1 cellular context compared by ENCODE assay signal in the genomic region with DNA sequence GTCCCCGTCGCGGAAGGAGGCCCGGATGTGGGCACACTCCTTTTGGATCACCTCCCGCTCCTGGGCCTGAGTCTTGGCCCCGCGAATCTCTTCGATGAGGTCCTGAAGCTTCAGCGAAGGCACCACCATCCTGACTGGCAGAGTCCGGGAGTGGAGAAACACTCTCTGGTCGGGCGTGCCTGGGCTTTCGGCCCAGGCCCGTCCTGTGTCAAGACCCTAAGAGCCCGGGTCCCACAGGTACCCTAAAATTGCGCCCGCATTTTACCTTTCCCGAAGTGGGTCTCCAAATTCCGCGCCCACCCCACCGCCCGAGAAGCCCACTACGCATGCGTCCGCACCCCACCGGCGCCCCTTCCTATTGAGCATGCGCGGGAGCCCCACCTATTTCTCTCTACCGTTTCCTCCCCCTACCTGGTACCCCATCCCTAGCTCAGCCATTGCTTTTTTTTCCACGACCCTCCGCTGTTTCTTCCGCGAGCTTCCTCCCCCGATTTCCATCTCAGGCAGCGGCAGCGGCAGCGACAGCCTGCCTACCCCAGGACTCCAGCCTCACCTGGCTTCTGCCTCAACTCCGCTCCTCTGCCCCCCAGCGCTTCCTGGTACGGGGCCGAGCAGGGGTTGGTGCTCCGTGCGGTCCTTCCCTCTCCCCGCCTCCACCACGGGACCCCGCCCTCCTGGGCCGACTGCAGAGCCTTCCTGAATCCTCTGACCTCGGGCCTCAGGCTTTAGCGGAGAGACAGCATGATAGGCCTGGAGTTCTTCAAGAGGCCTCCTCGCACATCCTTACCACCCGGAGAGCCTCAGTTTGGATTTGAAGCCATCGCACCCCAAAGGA.
TF ChIP-seq lines count a peak whose summit lies in the region.

A gene with protein sequence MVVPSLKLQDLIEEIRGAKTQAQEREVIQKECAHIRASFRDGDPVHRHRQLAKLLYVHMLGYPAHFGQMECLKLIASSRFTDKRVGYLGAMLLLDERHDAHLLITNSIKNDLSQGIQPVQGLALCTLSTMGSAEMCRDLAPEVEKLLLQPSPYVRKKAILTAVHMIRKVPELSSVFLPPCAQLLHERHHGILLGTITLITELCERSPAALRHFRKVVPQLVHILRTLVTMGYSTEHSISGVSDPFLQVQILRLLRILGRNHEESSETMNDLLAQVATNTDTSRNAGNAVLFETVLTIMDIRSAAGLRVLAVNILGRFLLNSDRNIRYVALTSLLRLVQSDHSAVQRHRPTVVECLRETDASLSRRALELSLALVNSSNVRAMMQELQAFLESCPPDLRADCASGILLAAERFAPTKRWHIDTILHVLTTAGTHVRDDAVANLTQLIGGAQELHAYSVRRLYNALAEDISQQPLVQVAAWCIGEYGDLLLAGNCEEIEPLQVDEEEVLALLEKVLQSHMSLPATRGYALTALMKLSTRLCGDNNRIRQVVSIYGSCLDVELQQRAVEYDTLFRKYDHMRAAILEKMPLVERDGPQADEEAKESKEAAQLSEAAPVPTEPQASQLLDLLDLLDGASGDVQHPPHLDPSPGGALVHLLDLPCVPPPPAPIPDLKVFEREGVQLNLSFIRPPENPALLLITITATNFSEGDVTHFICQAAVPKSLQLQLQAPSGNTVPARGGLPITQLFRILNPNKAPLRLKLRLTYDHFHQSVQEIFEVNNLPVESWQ (minus strand): TSS at position 606 of the 835 bp plus-strand sequence. CDS start 477 bp downstream, at position 129.

TF ChIP-seq in HEK293, 187 proteins besides CTCF, POLR2A, EP300 and RAD21 (continued from another document and continues in another):
- TF ChIP-seq, protein P1, sequence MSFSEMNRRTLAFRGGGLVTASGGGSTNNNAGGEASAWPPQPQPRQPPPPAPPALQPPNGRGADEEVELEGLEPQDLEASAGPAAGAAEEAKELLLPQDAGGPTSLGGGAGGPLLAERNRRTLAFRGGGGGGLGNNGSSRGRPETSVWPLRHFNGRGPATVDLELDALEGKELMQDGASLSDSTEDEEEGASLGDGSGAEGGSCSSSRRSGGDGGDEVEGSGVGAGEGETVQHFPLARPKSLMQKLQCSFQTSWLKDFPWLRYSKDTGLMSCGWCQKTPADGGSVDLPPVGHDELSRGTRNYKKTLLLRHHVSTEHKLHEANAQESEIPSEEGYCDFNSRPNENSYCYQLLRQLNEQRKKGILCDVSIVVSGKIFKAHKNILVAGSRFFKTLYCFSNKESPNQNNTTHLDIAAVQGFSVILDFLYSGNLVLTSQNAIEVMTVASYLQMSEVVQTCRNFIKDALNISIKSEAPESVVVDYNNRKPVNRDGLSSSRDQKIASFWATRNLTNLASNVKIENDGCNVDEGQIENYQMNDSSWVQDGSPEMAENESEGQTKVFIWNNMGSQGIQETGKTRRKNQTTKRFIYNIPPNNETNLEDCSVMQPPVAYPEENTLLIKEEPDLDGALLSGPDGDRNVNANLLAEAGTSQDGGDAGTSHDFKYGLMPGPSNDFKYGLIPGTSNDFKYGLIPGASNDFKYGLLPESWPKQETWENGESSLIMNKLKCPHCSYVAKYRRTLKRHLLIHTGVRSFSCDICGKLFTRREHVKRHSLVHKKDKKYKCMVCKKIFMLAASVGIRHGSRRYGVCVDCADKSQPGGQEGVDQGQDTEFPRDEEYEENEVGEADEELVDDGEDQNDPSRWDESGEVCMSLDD (tag by site-specific recombination; IDR thresholded peaks at IDR 0.05): peak; percentile 98
- no peak for TF ChIP-seq SALL2 (tag by site-specific recombination; IDR thresholded peaks at IDR 0.05; ENCODE audit: borderline replicate concordance)
- no peak for TF ChIP-seq YY2 (tag by site-specific recombination; IDR thresholded peaks at IDR 0.05)
- TF ChIP-seq HOXA7 (CRISPR knock-in tag; IDR thresholded peaks at IDR 0.05; ENCODE audit: borderline replicate concordance): no peak
- TF ChIP-seq, protein P2, sequence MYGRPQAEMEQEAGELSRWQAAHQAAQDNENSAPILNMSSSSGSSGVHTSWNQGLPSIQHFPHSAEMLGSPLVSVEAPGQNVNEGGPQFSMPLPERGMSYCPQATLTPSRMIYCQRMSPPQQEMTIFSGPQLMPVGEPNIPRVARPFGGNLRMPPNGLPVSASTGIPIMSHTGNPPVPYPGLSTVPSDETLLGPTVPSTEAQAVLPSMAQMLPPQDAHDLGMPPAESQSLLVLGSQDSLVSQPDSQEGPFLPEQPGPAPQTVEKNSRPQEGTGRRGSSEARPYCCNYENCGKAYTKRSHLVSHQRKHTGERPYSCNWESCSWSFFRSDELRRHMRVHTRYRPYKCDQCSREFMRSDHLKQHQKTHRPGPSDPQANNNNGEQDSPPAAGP (tag by site-specific recombination; IDR thresholded peaks at IDR 0.05): peak; percentile 81
- no peak for TF ChIP-seq ZFP37 (tag by site-specific recombination; IDR thresholded peaks at IDR 0.05)
- TF ChIP-seq, protein P3, sequence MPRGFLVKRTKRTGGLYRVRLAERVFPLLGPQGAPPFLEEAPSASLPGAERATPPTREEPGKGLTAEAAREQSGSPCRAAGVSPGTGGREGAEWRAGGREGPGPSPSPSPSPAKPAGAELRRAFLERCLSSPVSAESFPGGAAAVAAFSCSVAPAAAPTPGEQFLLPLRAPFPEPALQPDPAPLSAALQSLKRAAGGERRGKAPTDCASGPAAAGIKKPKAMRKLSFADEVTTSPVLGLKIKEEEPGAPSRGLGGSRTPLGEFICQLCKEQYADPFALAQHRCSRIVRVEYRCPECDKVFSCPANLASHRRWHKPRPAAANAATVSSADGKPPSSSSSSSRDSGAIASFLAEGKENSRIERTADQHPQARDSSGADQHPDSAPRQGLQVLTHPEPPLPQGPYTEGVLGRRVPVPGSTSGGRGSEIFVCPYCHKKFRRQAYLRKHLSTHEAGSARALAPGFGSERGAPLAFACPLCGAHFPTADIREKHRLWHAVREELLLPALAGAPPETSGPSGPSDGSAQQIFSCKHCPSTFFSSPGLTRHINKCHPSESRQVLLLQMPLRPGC (tag by site-specific recombination; IDR thresholded peaks at IDR 0.05): no peak
- peak; percentile 97 for TF ChIP-seq ZBTB20 (tag by site-specific recombination; IDR thresholded peaks at IDR 0.05)
- TF ChIP-seq, protein P4, sequence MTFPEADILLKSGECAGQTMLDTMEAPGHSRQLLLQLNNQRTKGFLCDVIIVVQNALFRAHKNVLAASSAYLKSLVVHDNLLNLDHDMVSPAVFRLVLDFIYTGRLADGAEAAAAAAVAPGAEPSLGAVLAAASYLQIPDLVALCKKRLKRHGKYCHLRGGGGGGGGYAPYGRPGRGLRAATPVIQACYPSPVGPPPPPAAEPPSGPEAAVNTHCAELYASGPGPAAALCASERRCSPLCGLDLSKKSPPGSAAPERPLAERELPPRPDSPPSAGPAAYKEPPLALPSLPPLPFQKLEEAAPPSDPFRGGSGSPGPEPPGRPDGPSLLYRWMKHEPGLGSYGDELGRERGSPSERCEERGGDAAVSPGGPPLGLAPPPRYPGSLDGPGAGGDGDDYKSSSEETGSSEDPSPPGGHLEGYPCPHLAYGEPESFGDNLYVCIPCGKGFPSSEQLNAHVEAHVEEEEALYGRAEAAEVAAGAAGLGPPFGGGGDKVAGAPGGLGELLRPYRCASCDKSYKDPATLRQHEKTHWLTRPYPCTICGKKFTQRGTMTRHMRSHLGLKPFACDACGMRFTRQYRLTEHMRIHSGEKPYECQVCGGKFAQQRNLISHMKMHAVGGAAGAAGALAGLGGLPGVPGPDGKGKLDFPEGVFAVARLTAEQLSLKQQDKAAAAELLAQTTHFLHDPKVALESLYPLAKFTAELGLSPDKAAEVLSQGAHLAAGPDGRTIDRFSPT (tag by site-specific recombination; IDR thresholded peaks at IDR 0.05): peak; percentile 76
- peak; percentile 68; the same call in 1 of the 2 replicates for TF ChIP-seq ZNF24 (tag by site-specific recombination; IDR thresholded peaks at IDR 0.05)
- no peak for TF ChIP-seq OVOL3 (tag by site-specific recombination; IDR thresholded peaks at IDR 0.05)
- peak; percentile 61; the same call in 1 of the 2 replicates for TF ChIP-seq ZBTB8A (tag by site-specific recombination; IDR thresholded peaks at IDR 0.05)
- TF ChIP-seq ZNF202 (tag by site-specific recombination; IDR thresholded peaks at IDR 0.05; ENCODE audit: borderline replicate concordance): no peak
- peak; percentile 62; the same call in 1 of the 2 replicates for TF ChIP-seq ZNF629 (tag by site-specific recombination; IDR thresholded peaks at IDR 0.05)
- TF ChIP-seq ZFP41 (tag by site-specific recombination; IDR thresholded peaks at IDR 0.05; ENCODE audit: borderline replicate concordance): no peak
- TF ChIP-seq ZNF843 (tag by site-specific recombination; IDR thresholded peaks at IDR 0.05): no peak
- no peak for TF ChIP-seq REPIN1 (tag by site-specific recombination; IDR thresholded peaks at IDR 0.05; ENCODE audit: low read depth)
- TF ChIP-seq EGR2 (tag by site-specific recombination; IDR thresholded peaks at IDR 0.05; ENCODE audit: low read depth): no peak
- TF ChIP-seq GLIS1 (tag by site-specific recombination; IDR thresholded peaks at IDR 0.05): peak; percentile 93
- peak; percentile 99 for TF ChIP-seq GLIS2 (tag by site-specific recombination; IDR thresholded peaks at IDR 0.05)
- TF ChIP-seq ZBTB7A (tag by site-specific recombination; IDR thresholded peaks at IDR 0.05; ENCODE audit: low read depth): peak; percentile 91; the same call in 1 of the 2 replicates
- TF ChIP-seq, protein P5, sequence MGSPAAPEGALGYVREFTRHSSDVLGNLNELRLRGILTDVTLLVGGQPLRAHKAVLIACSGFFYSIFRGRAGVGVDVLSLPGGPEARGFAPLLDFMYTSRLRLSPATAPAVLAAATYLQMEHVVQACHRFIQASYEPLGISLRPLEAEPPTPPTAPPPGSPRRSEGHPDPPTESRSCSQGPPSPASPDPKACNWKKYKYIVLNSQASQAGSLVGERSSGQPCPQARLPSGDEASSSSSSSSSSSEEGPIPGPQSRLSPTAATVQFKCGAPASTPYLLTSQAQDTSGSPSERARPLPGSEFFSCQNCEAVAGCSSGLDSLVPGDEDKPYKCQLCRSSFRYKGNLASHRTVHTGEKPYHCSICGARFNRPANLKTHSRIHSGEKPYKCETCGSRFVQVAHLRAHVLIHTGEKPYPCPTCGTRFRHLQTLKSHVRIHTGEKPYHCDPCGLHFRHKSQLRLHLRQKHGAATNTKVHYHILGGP (tag by site-specific recombination; IDR thresholded peaks at IDR 0.05): no peak
- TF ChIP-seq ZNF558 (tag by site-specific recombination; IDR thresholded peaks at IDR 0.05): no peak
- peak; percentile 95 for TF ChIP-seq ZNF335 (tag by site-specific recombination; conservative IDR thresholded peaks at IDR 0.05)
- no peak for TF ChIP-seq GLI2 (tag by site-specific recombination; IDR thresholded peaks at IDR 0.05; ENCODE audit: borderline replicate concordance, low read depth)
- TF ChIP-seq, protein P6, sequence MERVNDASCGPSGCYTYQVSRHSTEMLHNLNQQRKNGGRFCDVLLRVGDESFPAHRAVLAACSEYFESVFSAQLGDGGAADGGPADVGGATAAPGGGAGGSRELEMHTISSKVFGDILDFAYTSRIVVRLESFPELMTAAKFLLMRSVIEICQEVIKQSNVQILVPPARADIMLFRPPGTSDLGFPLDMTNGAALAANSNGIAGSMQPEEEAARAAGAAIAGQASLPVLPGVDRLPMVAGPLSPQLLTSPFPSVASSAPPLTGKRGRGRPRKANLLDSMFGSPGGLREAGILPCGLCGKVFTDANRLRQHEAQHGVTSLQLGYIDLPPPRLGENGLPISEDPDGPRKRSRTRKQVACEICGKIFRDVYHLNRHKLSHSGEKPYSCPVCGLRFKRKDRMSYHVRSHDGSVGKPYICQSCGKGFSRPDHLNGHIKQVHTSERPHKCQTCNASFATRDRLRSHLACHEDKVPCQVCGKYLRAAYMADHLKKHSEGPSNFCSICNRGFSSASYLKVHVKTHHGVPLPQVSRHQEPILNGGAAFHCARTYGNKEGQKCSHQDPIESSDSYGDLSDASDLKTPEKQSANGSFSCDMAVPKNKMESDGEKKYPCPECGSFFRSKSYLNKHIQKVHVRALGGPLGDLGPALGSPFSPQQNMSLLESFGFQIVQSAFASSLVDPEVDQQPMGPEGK (tag by site-specific recombination; IDR thresholded peaks at IDR 0.05): peak; percentile 100
- TF ChIP-seq ZNF610 (tag by site-specific recombination; IDR thresholded peaks at IDR 0.05; ENCODE audit: borderline replicate concordance): 0 out of 2 replicates have a peak, but pooled peaks have one; percentile 66
- TF ChIP-seq KLF10 (tag by site-specific recombination; IDR thresholded peaks at IDR 0.05): peak; percentile 88
- no peak for TF ChIP-seq ZNF514 (tag by site-specific recombination; IDR thresholded peaks at IDR 0.05)
- TF ChIP-seq SP2 (tag by site-specific recombination; IDR thresholded peaks at IDR 0.05): peak; percentile 89
- peak; percentile 20; the same call in 1 of the 2 replicates for TF ChIP-seq YY1 (tag by site-specific recombination; IDR thresholded peaks at IDR 0.05)
- 0 out of 2 replicates have a peak, but pooled peaks have one; percentile 15 for TF ChIP-seq ZSCAN30 (tag by site-specific recombination; IDR thresholded peaks at IDR 0.05)
- peak; percentile 25; the same call in 1 of the 2 replicates for TF ChIP-seq OSR2 (tag by site-specific recombination; IDR thresholded peaks at IDR 0.05)
- TF ChIP-seq, protein P7, sequence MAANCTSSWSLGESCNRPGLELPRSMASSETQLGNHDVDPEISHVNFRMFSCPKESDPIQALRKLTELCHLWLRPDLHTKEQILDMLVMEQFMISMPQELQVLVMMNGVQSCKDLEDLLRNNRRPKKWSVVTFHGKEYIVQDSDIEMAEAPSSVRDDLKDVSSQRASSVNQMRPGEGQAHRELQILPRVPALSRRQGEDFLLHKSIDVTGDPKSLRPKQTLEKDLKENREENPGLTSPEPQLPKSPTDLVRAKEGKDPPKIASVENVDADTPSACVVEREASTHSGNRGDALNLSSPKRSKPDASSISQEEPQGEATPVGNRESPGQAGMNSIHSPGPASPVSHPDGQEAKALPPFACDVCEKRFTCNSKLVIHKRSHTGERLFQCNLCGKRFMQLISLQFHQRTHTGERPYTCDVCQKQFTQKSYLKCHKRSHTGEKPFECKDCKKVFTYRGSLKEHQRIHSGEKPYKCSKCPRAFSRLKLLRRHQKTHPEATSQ (tag by site-specific recombination; IDR thresholded peaks at IDR 0.05): no peak
- TF ChIP-seq ZNF112 (tag by site-specific recombination; IDR thresholded peaks at IDR 0.05): no peak
- peak; percentile 94 for TF ChIP-seq ZNF600 (tag by site-specific recombination; IDR thresholded peaks at IDR 0.05)
- TF ChIP-seq ZNF776 (tag by site-specific recombination; IDR thresholded peaks at IDR 0.05; ENCODE audit: borderline replicate concordance): no peak
- TF ChIP-seq ZXDB (tag by site-specific recombination; IDR thresholded peaks at IDR 0.05): peak; percentile 100
- TF ChIP-seq, protein P8, sequence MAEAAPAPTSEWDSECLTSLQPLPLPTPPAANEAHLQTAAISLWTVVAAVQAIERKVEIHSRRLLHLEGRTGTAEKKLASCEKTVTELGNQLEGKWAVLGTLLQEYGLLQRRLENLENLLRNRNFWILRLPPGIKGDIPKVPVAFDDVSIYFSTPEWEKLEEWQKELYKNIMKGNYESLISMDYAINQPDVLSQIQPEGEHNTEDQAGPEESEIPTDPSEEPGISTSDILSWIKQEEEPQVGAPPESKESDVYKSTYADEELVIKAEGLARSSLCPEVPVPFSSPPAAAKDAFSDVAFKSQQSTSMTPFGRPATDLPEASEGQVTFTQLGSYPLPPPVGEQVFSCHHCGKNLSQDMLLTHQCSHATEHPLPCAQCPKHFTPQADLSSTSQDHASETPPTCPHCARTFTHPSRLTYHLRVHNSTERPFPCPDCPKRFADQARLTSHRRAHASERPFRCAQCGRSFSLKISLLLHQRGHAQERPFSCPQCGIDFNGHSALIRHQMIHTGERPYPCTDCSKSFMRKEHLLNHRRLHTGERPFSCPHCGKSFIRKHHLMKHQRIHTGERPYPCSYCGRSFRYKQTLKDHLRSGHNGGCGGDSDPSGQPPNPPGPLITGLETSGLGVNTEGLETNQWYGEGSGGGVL (tag by site-specific recombination; IDR thresholded peaks at IDR 0.05): peak; percentile 26; the same call in 1 of the 2 replicates
- no peak for TF ChIP-seq ZNF777 (tag by site-specific recombination; IDR thresholded peaks at IDR 0.05; ENCODE audit: borderline replicate concordance)
- peak; percentile 92 for TF ChIP-seq KLF16 (tag by site-specific recombination; IDR thresholded peaks at IDR 0.05)
- no peak for TF ChIP-seq ZSCAN16 (tag by site-specific recombination; IDR thresholded peaks at IDR 0.05)
